1 cellular context compared by ENCODE assay signal in genomic region chr7:43942997-43943701, GRCh38.
TF ChIP-seq lines count a peak whose summit lies in the region.

No MANE protein-coding gene starts in this region.

TF ChIP-seq in HepG2, 621 proteins besides CTCF, POLR2A, EP300 and RAD21:
- TF ChIP-seq ZNF276 (CRISPR knock-in tag; IDR thresholded peaks at IDR 0.05; ENCODE audit: low read depth) = no peak
- TF ChIP-seq HNF4A (CRISPR knock-in tag; IDR thresholded peaks at IDR 0.05) = peak; percentile 66
- TF ChIP-seq MIXL1 (CRISPR knock-in tag; IDR thresholded peaks at IDR 0.05) = peak; percentile 67; the same call in 1 of the 2 replicates
- TF ChIP-seq DBP (CRISPR knock-in tag; IDR thresholded peaks at IDR 0.05; ENCODE audit: not compliant biosample characterization) = no peak
- peak; percentile 30; the same call in 1 of the 2 replicates for TF ChIP-seq NCOR1 (IDR thresholded peaks at IDR 0.05; ENCODE audit: borderline replicate concordance, low read length)
- TF ChIP-seq SP140L (CRISPR knock-in tag; IDR thresholded peaks at IDR 0.05; ENCODE audit: borderline replicate concordance) = no peak
- peak; percentile 14; the same call in 1 of the 2 replicates for TF ChIP-seq NR2F6 (IDR thresholded peaks at IDR 0.05)
- TF ChIP-seq NR2F6 (CRISPR knock-in tag; IDR thresholded peaks at IDR 0.05) = 0 out of 2 replicates have a peak, but pooled peaks have one; percentile 16
- TF ChIP-seq RXRB (CRISPR knock-in tag; IDR thresholded peaks at IDR 0.05; ENCODE audit: borderline replicate concordance) = no peak
- no peak for TF ChIP-seq ZBTB8A (CRISPR knock-in tag; IDR thresholded peaks at IDR 0.05; ENCODE audit: borderline replicate concordance, low read depth)
- no peak for TF ChIP-seq RARA (CRISPR knock-in tag; IDR thresholded peaks at IDR 0.05)
- TF ChIP-seq TBX2 (CRISPR knock-in tag; IDR thresholded peaks at IDR 0.05; ENCODE audit: borderline replicate concordance) = peak; percentile 56; the same call in 1 of the 2 replicates
- no peak for TF ChIP-seq KIAA2018 (CRISPR knock-in tag; IDR thresholded peaks at IDR 0.05; ENCODE audit: borderline replicate concordance)
- TF ChIP-seq SMARCC2 (IDR thresholded peaks at IDR 0.05) = no peak
- TF ChIP-seq ZNF138 (CRISPR knock-in tag; IDR thresholded peaks at IDR 0.05; ENCODE audit: low read depth) = no peak
- TF ChIP-seq HOMEZ (CRISPR knock-in tag; IDR thresholded peaks at IDR 0.05; ENCODE audit: low read depth) = no peak
- 0 out of 2 replicates have a peak, but pooled peaks have one; percentile 35 for TF ChIP-seq ZNF772 (CRISPR knock-in tag; IDR thresholded peaks at IDR 0.05)
- TF ChIP-seq LBX2 (CRISPR knock-in tag; IDR thresholded peaks at IDR 0.05; ENCODE audit: borderline replicate concordance) = no peak
- TF ChIP-seq BRD4 (CRISPR knock-in tag; IDR thresholded peaks at IDR 0.05) = no peak
- TF ChIP-seq CENPBD1 (CRISPR knock-in tag; IDR thresholded peaks at IDR 0.05; ENCODE audit: borderline replicate concordance, low read depth) = no peak
- no peak for TF ChIP-seq EEA1 (CRISPR knock-in tag; IDR thresholded peaks at IDR 0.05; ENCODE audit: borderline replicate concordance)
- no peak for TF ChIP-seq ZNF605 (CRISPR knock-in tag; IDR thresholded peaks at IDR 0.05)
- no peak for TF ChIP-seq CEBPG (CRISPR knock-in tag; IDR thresholded peaks at IDR 0.05)
- TF ChIP-seq STAG1 (CRISPR knock-in tag; IDR thresholded peaks at IDR 0.05) = peak; percentile 38
- TF ChIP-seq HNF1A (IDR thresholded peaks at IDR 0.05; ENCODE audit: low read depth) = no peak
- TF ChIP-seq HNF1A (CRISPR knock-in tag; IDR thresholded peaks at IDR 0.05; ENCODE audit: borderline replicate concordance) = no peak
- no peak for TF ChIP-seq BORCS8-MEF2B (CRISPR knock-in tag; IDR thresholded peaks at IDR 0.05)
- TF ChIP-seq SMC3 (IDR thresholded peaks at IDR 0.05; ENCODE audit: low read length) = peak; percentile 35; the same call in 1 of the 2 replicates
- peak; percentile 67 for TF ChIP-seq HNF4G (IDR thresholded peaks at IDR 0.05; ENCODE audit: borderline replicate concordance, low read depth, low read length)
- no peak for TF ChIP-seq HNF4G (CRISPR knock-in tag; IDR thresholded peaks at IDR 0.05; ENCODE audit: borderline replicate concordance, low read depth)
- no peak for TF ChIP-seq ZNF263 (CRISPR knock-in tag; IDR thresholded peaks at IDR 0.05)
- TF ChIP-seq MTERF4 (CRISPR knock-in tag; IDR thresholded peaks at IDR 0.05) = no peak
- TF ChIP-seq ATRX (CRISPR knock-in tag; IDR thresholded peaks at IDR 0.05; ENCODE audit: borderline replicate concordance) = no peak
- TF ChIP-seq NFATC3 (CRISPR knock-in tag; IDR thresholded peaks at IDR 0.05) = no peak
- no peak for TF ChIP-seq ZBTB43 (CRISPR knock-in tag; conservative IDR thresholded peaks at IDR 0.05)
- TF ChIP-seq ZNF563 (CRISPR knock-in tag; IDR thresholded peaks at IDR 0.05) = no peak
- TF ChIP-seq ZNF740 (CRISPR knock-in tag; IDR thresholded peaks at IDR 0.05) = no peak
